ENCODE assay signal across 1 cellular context in the genomic region with DNA sequence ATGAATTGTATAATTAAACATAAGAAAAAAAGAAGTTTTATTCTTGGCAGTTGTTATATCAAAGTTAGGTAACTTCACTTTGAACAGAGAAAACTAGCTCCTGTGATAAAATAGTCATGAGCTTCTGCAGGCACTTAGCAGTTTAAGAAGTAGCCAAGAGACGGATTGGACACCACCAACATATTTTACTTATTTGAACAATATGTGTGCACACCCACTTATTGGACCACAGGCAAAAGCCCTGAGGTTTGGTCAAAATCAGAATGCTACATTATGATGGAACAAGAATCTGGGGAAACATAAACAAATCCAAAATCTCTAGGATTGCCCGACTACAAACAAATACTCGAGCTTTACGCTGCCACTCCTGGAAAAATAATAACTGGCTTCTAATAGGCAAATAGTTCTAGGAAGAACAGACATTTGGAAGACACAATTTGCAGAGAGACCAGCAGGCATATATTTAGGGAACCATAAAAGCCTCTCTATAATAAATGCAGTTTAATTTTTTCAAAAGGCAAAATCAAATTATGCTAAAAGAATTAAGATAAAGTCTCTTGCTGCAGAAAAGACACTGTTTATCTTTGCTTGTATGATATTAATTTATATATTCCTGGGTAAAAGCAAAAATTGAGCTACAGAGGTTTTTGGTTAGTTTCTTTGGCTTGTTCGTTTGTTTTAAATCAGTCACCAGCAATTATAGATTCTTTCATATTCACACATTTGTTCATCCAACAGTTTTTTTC.
A peak's percentile ranks its signal among the peaks of the same experiment; 100 is the strongest.
TF ChIP-seq lines count a peak whose summit lies in the region.

No MANE protein-coding gene starts in this region.

TF ChIP-seq in SK-N-SH, 30 proteins besides CTCF, POLR2A, EP300 and RAD21 (continued from another document):
- TF ChIP-seq MAX (IDR thresholded peaks at IDR 0.05; ENCODE audit: low read depth) (no peak; the same call in 1 of the 2 replicates), ELF1 (IDR thresholded peaks at IDR 0.05) (no peak), RFX5 (IDR thresholded peaks at IDR 0.05; ENCODE audit: low read length) (no peak), RCOR1 (IDR thresholded peaks at IDR 0.05; ENCODE audit: low read length) (no peak), JUND (IDR thresholded peaks at IDR 0.05) (0 out of 2 replicates have a peak, but pooled peaks have one; percentile 2), GATA2 (CRISPR knock-in tag; IDR thresholded peaks at IDR 0.05) (no peak), TEAD4 (IDR thresholded peaks at IDR 0.05; ENCODE audit: borderline replicate concordance, insufficient read depth) (peak; percentile 60; the same call in 1 of the 2 replicates), FOXM1 (IDR thresholded peaks at IDR 0.05; ENCODE audit: low read depth) (no peak; the same call in 1 of the 2 replicates)
- TF ChIP-seq, protein P1, sequence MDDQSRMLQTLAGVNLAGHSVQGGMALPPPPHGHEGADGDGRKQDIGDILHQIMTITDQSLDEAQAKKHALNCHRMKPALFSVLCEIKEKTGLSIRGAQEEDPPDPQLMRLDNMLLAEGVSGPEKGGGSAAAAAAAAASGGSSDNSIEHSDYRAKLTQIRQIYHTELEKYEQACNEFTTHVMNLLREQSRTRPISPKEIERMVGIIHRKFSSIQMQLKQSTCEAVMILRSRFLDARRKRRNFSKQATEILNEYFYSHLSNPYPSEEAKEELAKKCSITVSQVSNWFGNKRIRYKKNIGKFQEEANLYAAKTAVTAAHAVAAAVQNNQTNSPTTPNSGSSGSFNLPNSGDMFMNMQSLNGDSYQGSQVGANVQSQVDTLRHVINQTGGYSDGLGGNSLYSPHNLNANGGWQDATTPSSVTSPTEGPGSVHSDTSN (IDR thresholded peaks at IDR 0.05) = no peak
- TF ChIP-seq, protein P2, sequence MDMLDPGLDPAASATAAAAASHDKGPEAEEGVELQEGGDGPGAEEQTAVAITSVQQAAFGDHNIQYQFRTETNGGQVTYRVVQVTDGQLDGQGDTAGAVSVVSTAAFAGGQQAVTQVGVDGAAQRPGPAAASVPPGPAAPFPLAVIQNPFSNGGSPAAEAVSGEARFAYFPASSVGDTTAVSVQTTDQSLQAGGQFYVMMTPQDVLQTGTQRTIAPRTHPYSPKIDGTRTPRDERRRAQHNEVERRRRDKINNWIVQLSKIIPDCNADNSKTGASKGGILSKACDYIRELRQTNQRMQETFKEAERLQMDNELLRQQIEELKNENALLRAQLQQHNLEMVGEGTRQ (IDR thresholded peaks at IDR 0.05; ENCODE audit: borderline replicate concordance, low read depth, low read length) = no peak
